Comparison of ENCODE assay signal across 21 cellular contexts in genomic region chr14:75392686-75393641, GRCh38. TPM values are rescaled to one million over a fixed set of nuclear protein-coding genes. Genes with fewer than 3 reads are reported as not detected.
DNase-seq lines count a peak whose midpoint lies in the region; ATAC-seq, FAIRE-seq and TF ChIP-seq lines count a peak whose summit lies in the region.
"Had no signal": no experiment of that assay in that cellular context is flagged by ENCODE, and none has a peak within 500 bp of the region (broad histone marks: within the 10 kb centered on the region; RNA-seq: fewer than 3 reads in every experiment).

No MANE protein-coding gene starts in this region.

- WGBS in H9 (ENCODE audit: extremely low coverage, insufficient read length, low lambda C conversion rate): no CpG with 5 or more reads among the region's 11 CpGs
- 80% methylated on average over 11 of the region's 11 CpGs; no CpG with 5 or more reads in 1 of the 2 experiments for WGBS in H1 (ENCODE audit: extremely low coverage in 1 of 2, insufficient coverage in 1 of 2, insufficient read length in 1 of 2, insufficient replicate concordance in 2 of 2, low coverage in 1 of 2, low lambda C conversion rate in 2 of 2, missing lambda C conversion rate in 1 of 2), 2 experiments
- WGBS in tibial nerve, 2 donors: 76 to 78% methylated on average over 11 of the region's 11 CpGs

- H3T11ph ChIP-seq in H9 (ENCODE audit: low read length): no peak overlapping the region

- H3K4me1 ChIP-seq in H9 (ENCODE audit: insufficient read depth, low read length) (peaks cover 2% of the 10 kb centered on the region; the same call in 1 of the 2 replicates), H1 (replicated peaks in 1 of 4; ENCODE audit: control insufficient read depth in 3 of 4, insufficient read depth in 4 of 4, low read length in 3 of 4) (peaks cover 0 to 8% (median 1%) of the 10 kb centered on the region in 4 experiments; a peak in 2 of 7 replicates), neural progenitor cell (peaks cover 4% of the 10 kb centered on the region), tibial nerve (no peaks in the 10 kb centered on the region)
- no peaks in the 10 kb centered on the region for H3K4me1 ChIP-seq in naive thymus-derived CD4-positive, alpha-beta T cell (ENCODE audit: control insufficient read depth in 2 of 2, insufficient read depth in 2 of 2, low read length in 2 of 2)
- H3K4me1 ChIP-seq: A549, BE2C had no signal

- no peaks in the 10 kb centered on the region for H4K20me1 ChIP-seq in H9 (ENCODE audit: control insufficient read depth, insufficient read depth, insufficient read length)
- H4K20me1 ChIP-seq in H1 (replicated peaks in 1 of 2; ENCODE audit: control insufficient read depth in 1 of 2, insufficient read depth in 2 of 2, low read length in 2 of 2): no peaks in the 10 kb centered on the region
- H4K20me1 ChIP-seq in neural progenitor cell (ENCODE audit: low read depth): no peaks in the 10 kb centered on the region

- TF ChIP-seq CTCF in H9 (conservative IDR thresholded peaks at IDR 0.05) (no peak), H1 (IDR thresholded peaks at IDR 0.05; ENCODE audit: control extremely low read depth in 1 of 3, insufficient read depth in 1 of 3, low read depth in 1 of 3, low read length in 3 of 3) (no peak), neural progenitor cell (IDR thresholded peaks at IDR 0.05) (no peak), tibial nerve (IDR thresholded peaks at IDR 0.05) (no peak)

- H2BK12ac ChIP-seq in H9 (ENCODE audit: insufficient read length, low read depth, low read length): no peak overlapping the region
- no peak overlapping the region for H2BK12ac ChIP-seq in H1 (ENCODE audit: low read depth, low read length)

- H3K79me2 ChIP-seq in H9 (ENCODE audit: insufficient read depth, low read length) (no peaks in the 10 kb centered on the region), H1 (ENCODE audit: control insufficient read depth in 1 of 2, insufficient read depth in 2 of 2, low read length in 2 of 2) (no peaks in the 10 kb centered on the region), neural progenitor cell (ENCODE audit: low read depth) (no peaks in the 10 kb centered on the region)

- intact Hi-C loops in naive thymus-derived CD4-positive, alpha-beta T cell (cut with micrococcal nuclease): no loop called here

- no peak overlapping the region for H2AK5ac ChIP-seq in H9 (ENCODE audit: insufficient read length, low read length)
- H2AK5ac ChIP-seq in H1 (ENCODE audit: low read depth, low read length): no peak overlapping the region

- H3F3A ChIP-seq in neural progenitor cell (ENCODE audit: low read depth): no peaks in the 10 kb centered on the region

- no peak overlapping the region for H2BK20ac ChIP-seq in H9 (ENCODE audit: low read depth, low read length, poor library complexity, severe bottlenecking)
- no peak overlapping the region for H2BK20ac ChIP-seq in H1 (ENCODE audit: low read length)

- H3K23me2 ChIP-seq in H9 (ENCODE audit: insufficient read length, low read depth, low read length, poor library complexity, severe bottlenecking): no peaks in the 10 kb centered on the region
- no peaks in the 10 kb centered on the region for H3K23me2 ChIP-seq in H1 (ENCODE audit: low read depth, low read length)

- ATAC-seq in HG03108 (IDR thresholded peaks at IDR 0.05; ENCODE audit: unreplicated experiment) (no peak), HG03442 (IDR thresholded peaks at IDR 0.05; ENCODE audit: unreplicated experiment) (no peak)
- no peak for ATAC-seq in naive thymus-derived CD4-positive, alpha-beta T cell

- H3K4ac ChIP-seq in H9 (ENCODE audit: low read depth, low read length) (no peak overlapping the region), H1 (replicated peaks; ENCODE audit: insufficient read length, low read depth, low read length) (no peak overlapping the region)

- no peaks in the 10 kb centered on the region for H3K9me3 ChIP-seq in H9 (ENCODE audit: control insufficient read depth, low read depth, low read length)
- H3K9me3 ChIP-seq in H1 (ENCODE audit: insufficient read depth in 2 of 2, low read depth in 1 of 2, low read length in 1 of 2): no peaks in the 10 kb centered on the region
- H3K9me3 ChIP-seq in neural progenitor cell (ENCODE audit: low read depth): no peaks in the 10 kb centered on the region
- H3K9me3 ChIP-seq in tibial nerve: no peaks in the 10 kb centered on the region
- H3K9me3 ChIP-seq in naive thymus-derived CD4-positive, alpha-beta T cell (ENCODE audit: control insufficient read depth in 2 of 3, low read length in 3 of 3): no peaks in the 10 kb centered on the region
- H3K9me3 ChIP-seq: BE2C had no signal

- H2BK15ac ChIP-seq in H9 (ENCODE audit: low read depth, low read length) (no peak overlapping the region), H1 (ENCODE audit: low read length) (no peak overlapping the region)

- peak overlapping the region in 1 of 3 experiments; percentile 24; a peak in 2 of 7 replicates for H3K27ac Mint-ChIP-seq in H9
- no peak overlapping the region for H3K27ac Mint-ChIP-seq in neural progenitor cell
- H3K27ac Mint-ChIP-seq in naive thymus-derived CD4-positive, alpha-beta T cell: no peak overlapping the region
- H3K27ac Mint-ChIP-seq: CD4-positive, alpha-beta memory T cell; HFFc6 had no signal

- H3K27me3 Mint-ChIP-seq in H9 (ENCODE audit: low read depth) (peaks cover 4% of the 10 kb centered on the region), neural progenitor cell (ENCODE audit: insufficient read depth, low read depth) (peaks cover 4% of the 10 kb centered on the region)
- H3K27me3 Mint-ChIP-seq in naive thymus-derived CD4-positive, alpha-beta T cell: peaks cover 0 to 35% (median 0%) of the 10 kb centered on the region in 5 donors

- TF ChIP-seq POLR2A in H1 (IDR thresholded peaks at IDR 0.05; ENCODE audit: control extremely low read depth in 1 of 2, low read depth in 2 of 2, low read length in 2 of 2): no peak
- no peak for TF ChIP-seq POLR2A in tibial nerve (IDR thresholded peaks at IDR 0.05)

- no peak overlapping the region for H3K14ac ChIP-seq in H9 (ENCODE audit: insufficient read depth, low read length)
- H3K14ac ChIP-seq in H1 (ENCODE audit: insufficient read length): no peak overlapping the region

- no peaks in the 10 kb centered on the region for H3K36me3 Mint-ChIP-seq in H9 (ENCODE audit: insufficient read depth in 1 of 3, low read depth in 3 of 3)
- H3K36me3 Mint-ChIP-seq in neural progenitor cell: no peaks in the 10 kb centered on the region
- no peaks in the 10 kb centered on the region for H3K36me3 Mint-ChIP-seq in naive thymus-derived CD4-positive, alpha-beta T cell
- H3K36me3 Mint-ChIP-seq: CD4-positive, alpha-beta memory T cell had no signal

- TF ChIP-seq EP300 in Ishikawa (IDR thresholded peaks at IDR 0.05; ENCODE audit: borderline replicate concordance) (no peak), H1 (IDR thresholded peaks at IDR 0.05; ENCODE audit: borderline replicate concordance in 1 of 2, low read depth in 2 of 2, low read length in 2 of 2) (no peak), tibial nerve (IDR thresholded peaks at IDR 0.05) (no peak)

- H3K36me3 ChIP-seq in H1 (ENCODE audit: control insufficient read depth in 2 of 4, insufficient read depth in 4 of 4, low read length in 3 of 4) (no peaks in the 10 kb centered on the region; a peak in 1 of 8 replicates), neural progenitor cell (no peaks in the 10 kb centered on the region), tibial nerve (no peaks in the 10 kb centered on the region)
- H3K36me3 ChIP-seq in naive thymus-derived CD4-positive, alpha-beta T cell (ENCODE audit: control insufficient read depth in 2 of 3, insufficient read depth in 3 of 3, low read length in 3 of 3): no peaks in the 10 kb centered on the region
- H3K36me3 ChIP-seq: BE2C had no signal

- H3K79me1 ChIP-seq in H9 (ENCODE audit: insufficient read depth, low read depth, low read length, poor library complexity, severe bottlenecking) (no peaks in the 10 kb centered on the region), H1 (ENCODE audit: low read depth, low read length) (no peaks in the 10 kb centered on the region)

- CTCF ChIA-PET in H1 (lab: Charles Lee; ENCODE audit: partially characterized antibody): interaction anchor here (0.6 to 0.7 kb wide), 2 partner anchors 8 to 26 kb away, joined by 3 read pairs; no protein-coding TSS in a partner anchor
- CTCF ChIA-PET in naive thymus-derived CD4-positive, alpha-beta T cell (lab: Charles Lee): no interaction called here

- H3K27ac ChIP-seq in H9 (ENCODE audit: insufficient read length, low read depth, low read length): no peak overlapping the region
- no peak overlapping the region for H3K27ac ChIP-seq in H1 (ENCODE audit: low read depth, low read length)
- no peak overlapping the region for H3K27ac ChIP-seq in neural progenitor cell
- no peak overlapping the region for H3K27ac ChIP-seq in tibial nerve
- H3K27ac ChIP-seq in naive thymus-derived CD4-positive, alpha-beta T cell (ENCODE audit: low read depth, low read length): no peak overlapping the region
- H3K27ac ChIP-seq: A549, C4-2B, GM23248, HL-60 had no signal

- POLR2A ChIA-PET in H1 (lab: Charles Lee; ENCODE audit: partially characterized antibody): interaction anchor here (0.7 to 1.3 kb wide), 3 partner anchors 12 to 40 kb away, joined by 3 to 5 read pairs (median 3); no protein-coding TSS in a partner anchor
- POLR2A ChIA-PET in naive thymus-derived CD4-positive, alpha-beta T cell (lab: Charles Lee): no interaction called here

- H2BK5ac ChIP-seq in H9 (ENCODE audit: insufficient read length, low read length): no peak overlapping the region
- H2BK5ac ChIP-seq in H1 (ENCODE audit: low read depth, low read length): no peak overlapping the region

- H4K91ac ChIP-seq in H9 (ENCODE audit: insufficient read length, low read depth, low read length): no peak overlapping the region
- H4K91ac ChIP-seq in H1 (replicated peaks; ENCODE audit: insufficient read length, low read length): no peak overlapping the region

- H3K4me3 ChIP-seq in H1 (ENCODE audit: extremely low read depth in 1 of 4, insufficient read depth in 2 of 4, low read depth in 3 of 4, low read length in 4 of 4) (no peak overlapping the region), neural progenitor cell (no peak overlapping the region), tibial nerve (no peak overlapping the region)
- H3K4me3 ChIP-seq in naive thymus-derived CD4-positive, alpha-beta T cell (ENCODE audit: low read length): no peak overlapping the region
- H3K4me3 ChIP-seq: A549, GM23248 had no signal

- H2AFZ ChIP-seq in H9 (ENCODE audit: low read length): peak overlapping the region; percentile 52
- peak overlapping the region; percentile 92 for H2AFZ ChIP-seq in H1 (ENCODE audit: low read length)
- peak overlapping the region; percentile 42 for H2AFZ ChIP-seq in neural progenitor cell (replicated peaks)
- H2AFZ ChIP-seq: GM23248 had no signal

- no peak overlapping the region for H4K8ac ChIP-seq in H9 (replicated peaks; ENCODE audit: insufficient read length, low read depth, low read length)
- no peak overlapping the region for H4K8ac ChIP-seq in H1 (ENCODE audit: extremely low read depth, insufficient read depth, low read length)

- H3K9me3 Mint-ChIP-seq in H9 (no peaks in the 10 kb centered on the region), neural progenitor cell (no peaks in the 10 kb centered on the region)
- H3K9me3 Mint-ChIP-seq in naive thymus-derived CD4-positive, alpha-beta T cell: no peaks in the 10 kb centered on the region
- H3K9me3 Mint-ChIP-seq: HFFc6 had no signal

- H3K18ac ChIP-seq in H9 (ENCODE audit: insufficient read length, low read depth, low read length) (peak overlapping the region; percentile 48), H1 (ENCODE audit: extremely low read depth, low read length) (no peak overlapping the region)

- DNase-seq in H9 (no peak), H1 (ENCODE audit: low read depth in 1 of 2, low spot score in 2 of 2) (no peak), neural progenitor cell (ENCODE audit: low spot score) (no peak), tibial nerve (ENCODE audit: low spot score in 2 of 2) (no peak)
- no peak for DNase-seq in naive thymus-derived CD4-positive, alpha-beta T cell
- DNase-seq: BE2C; CD4-positive, alpha-beta memory T cell; DMS153; DMS79 treated with DMSO at 0.1 percent for 48 hours; EL; GM23248; HCEC 1CT; HFFc6 had no signal

- H3K4me1 Mint-ChIP-seq in H9 (peaks cover 7 to 10% of the 10 kb centered on the region in 2 experiments), neural progenitor cell (no peaks in the 10 kb centered on the region)
- H3K4me1 Mint-ChIP-seq in naive thymus-derived CD4-positive, alpha-beta T cell: peaks cover 0 to 3% (median 0%) of the 10 kb centered on the region in 7 donors
- H3K4me1 Mint-ChIP-seq: CD4-positive, alpha-beta memory T cell had no signal

- H3K4me3 Mint-ChIP-seq in H9 (no peak overlapping the region; a peak in 1 of 5 replicates), neural progenitor cell (no peak overlapping the region)
- H3K4me3 Mint-ChIP-seq in naive thymus-derived CD4-positive, alpha-beta T cell: no peak overlapping the region
- H3K4me3 Mint-ChIP-seq: CD4-positive, alpha-beta memory T cell; HFFc6 had no signal

- H3K23ac ChIP-seq in H9 (ENCODE audit: insufficient read length, low read depth, low read length) (no peak overlapping the region), H1 (ENCODE audit: insufficient read length) (no peak overlapping the region)

- no peak for FAIRE-seq in H1 (lab: Jason Lieb, UNC)
- FAIRE-seq: A549, G401.6, GM12891 had no signal

- H3K4me2 ChIP-seq in H9 (ENCODE audit: insufficient read depth, insufficient read length, low read length) (no peak overlapping the region), H1 (ENCODE audit: insufficient read depth in 1 of 2, low read depth in 2 of 2, low read length in 2 of 2) (no peak overlapping the region), neural progenitor cell (no peak overlapping the region)
- H3K4me2 ChIP-seq: A549 had no signal

- H3K9ac ChIP-seq in H9 (ENCODE audit: extremely low read depth, insufficient read length, low read length): no peak overlapping the region
- H3K9ac ChIP-seq in H1 (replicated peaks in 1 of 4; ENCODE audit: extremely low read depth in 1 of 4, low read depth in 3 of 4, low read length in 3 of 4): no peak overlapping the region; a peak in 1 of 7 replicates
- no peak overlapping the region for H3K9ac ChIP-seq in neural progenitor cell
- H3K9ac ChIP-seq: GM23248 had no signal

- H4K5ac ChIP-seq in H9 (ENCODE audit: insufficient read length, low read depth, low read length): peak overlapping the region; percentile 12
- H4K5ac ChIP-seq in H1 (ENCODE audit: insufficient read length, low read depth, low read length): no peak overlapping the region

- H2BK120ac ChIP-seq in H9 (ENCODE audit: low read depth, low read length, poor library complexity, severe bottlenecking) (no peak overlapping the region), H1 (replicated peaks; ENCODE audit: low read depth, low read length) (no peak overlapping the region)

- H3K56ac ChIP-seq in H9 (ENCODE audit: insufficient read length, low read depth, low read length) (no peak overlapping the region), H1 (replicated peaks; ENCODE audit: insufficient read length, low read depth, low read length) (no peak overlapping the region)

- TF ChIP-seq RAD21 in Ishikawa (IDR thresholded peaks at IDR 0.05; ENCODE audit: low read depth) (no peak), H1 (IDR thresholded peaks at IDR 0.05 in 1 of 2, conservative IDR thresholded peaks at IDR 0.05 in 1 of 2; ENCODE audit: low read depth in 2 of 2, low read length in 2 of 2) (no peak)

- no peaks in the 10 kb centered on the region for H3K27me3 ChIP-seq in H9 (ENCODE audit: insufficient read depth, low read length)
- no peaks in the 10 kb centered on the region; a peak in 1 of 7 replicates for H3K27me3 ChIP-seq in H1 (replicated peaks in 1 of 4; ENCODE audit: control insufficient read depth in 3 of 4, extremely low read depth in 1 of 4, insufficient read depth in 3 of 4, low read length in 3 of 4)
- H3K27me3 ChIP-seq in neural progenitor cell: no peaks in the 10 kb centered on the region
- H3K27me3 ChIP-seq in tibial nerve: no peaks in the 10 kb centered on the region
- no peaks in the 10 kb centered on the region for H3K27me3 ChIP-seq in naive thymus-derived CD4-positive, alpha-beta T cell (ENCODE audit: control insufficient read depth in 2 of 2, insufficient read depth in 2 of 2, low read length in 2 of 2)
- H3K27me3 ChIP-seq: BE2C had no signal

RNA-seq across cellular contexts. Expression of gene JDP2, which starts 34.9 kb away (rescaled TPM):
- total RNA-seq in H9 (2021) (22.8 and 24.7 TPM in 2 replicates), neural progenitor cell (ENCODE audit: low replicate concordance) (2.5 and 8.4 TPM in 2 replicates), tibial nerve (100 to 1,000 TPM in 2 of 4 donors, 10 to 100 TPM in 2; 82.3 to 147 (median 106) TPM)
- total RNA-seq in H1 (2021; fragmentation: NEBNext Ultra II Directional; extraction: Animal tissue kit (Norgen Biotek cat#: 25700)): 23.6 and 27.2 TPM in 2 replicates
- polyA plus RNA-seq in H1 (2011; rRNA removed): 8.9 and 18.8 TPM in 2 replicates
- 23.2 TPM for polyA plus RNA-seq in H1 (2011; cell fraction: cytosol; rRNA removed)
- 20.9 TPM for polyA plus RNA-seq in H1 (2011; cell fraction: nucleus; rRNA removed)
- 13.7 to 19.6 TPM (median 17.7 TPM) in 4 replicates for polyA plus RNA-seq in H1 (2012, experiment 1 of 2)
- polyA plus RNA-seq in H1 (2012, experiment 2 of 2): 14.8 TPM
- 14.4 TPM for polyA plus RNA-seq in H1 (2013, experiment 1 of 2)
- polyA plus RNA-seq in H1 (2013, experiment 2 of 2): 14.1 TPM
- 3.8 and 4.9 TPM in 2 replicates for polyA minus RNA-seq in H1 (2011; rRNA and poly(A)+ RNA removed)
- polyA minus RNA-seq in H1 (2011; cell fraction: cytosol; rRNA and poly(A)+ RNA removed): 19.7 TPM
- 10.3 TPM for polyA minus RNA-seq in H1 (2011; cell fraction: nucleus; rRNA and poly(A)+ RNA removed)
- 10 to 100 TPM in 1 of 5 experiments, 1 to 10 TPM in 2, under 1 TPM in 2; 0.86 to 29.0 (median 1.5) TPM for total RNA-seq in naive thymus-derived CD4-positive, alpha-beta T cell
- polyA plus RNA-seq in naive thymus-derived CD4-positive, alpha-beta T cell: not detected

Comparison
In these comparisons a context has a peak if more than half of its experiments do, and no peak if none do; other contexts are left out.
1. H2AFZ ChIP-seq: peak in every context shown above with its lines; median percentile 92 in H1; 52 in H9; 42 in neural progenitor cell.